ENCODE assay signal across 1 cellular context in genomic region chr5:142063376-142063775, GRCh38.
TF ChIP-seq lines count a peak whose summit lies in the region.

No MANE protein-coding gene starts in this region.

TF ChIP-seq in endothelial cell of umbilical vein, 7 proteins besides CTCF, POLR2A, EP300 and RAD21 (continued from another document):
- TF ChIP-seq, protein P1, sequence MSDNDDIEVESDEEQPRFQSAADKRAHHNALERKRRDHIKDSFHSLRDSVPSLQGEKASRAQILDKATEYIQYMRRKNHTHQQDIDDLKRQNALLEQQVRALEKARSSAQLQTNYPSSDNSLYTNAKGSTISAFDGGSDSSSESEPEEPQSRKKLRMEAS (IDR thresholded peaks at IDR 0.05; ENCODE audit: insufficient read depth, insufficient read length): no peak
- TF ChIP-seq JUN (IDR thresholded peaks at IDR 0.05; ENCODE audit: borderline replicate concordance, insufficient read depth, insufficient read length, low read depth): no peak
